ENCODE assay signal across 9 cellular contexts in the genomic region with DNA sequence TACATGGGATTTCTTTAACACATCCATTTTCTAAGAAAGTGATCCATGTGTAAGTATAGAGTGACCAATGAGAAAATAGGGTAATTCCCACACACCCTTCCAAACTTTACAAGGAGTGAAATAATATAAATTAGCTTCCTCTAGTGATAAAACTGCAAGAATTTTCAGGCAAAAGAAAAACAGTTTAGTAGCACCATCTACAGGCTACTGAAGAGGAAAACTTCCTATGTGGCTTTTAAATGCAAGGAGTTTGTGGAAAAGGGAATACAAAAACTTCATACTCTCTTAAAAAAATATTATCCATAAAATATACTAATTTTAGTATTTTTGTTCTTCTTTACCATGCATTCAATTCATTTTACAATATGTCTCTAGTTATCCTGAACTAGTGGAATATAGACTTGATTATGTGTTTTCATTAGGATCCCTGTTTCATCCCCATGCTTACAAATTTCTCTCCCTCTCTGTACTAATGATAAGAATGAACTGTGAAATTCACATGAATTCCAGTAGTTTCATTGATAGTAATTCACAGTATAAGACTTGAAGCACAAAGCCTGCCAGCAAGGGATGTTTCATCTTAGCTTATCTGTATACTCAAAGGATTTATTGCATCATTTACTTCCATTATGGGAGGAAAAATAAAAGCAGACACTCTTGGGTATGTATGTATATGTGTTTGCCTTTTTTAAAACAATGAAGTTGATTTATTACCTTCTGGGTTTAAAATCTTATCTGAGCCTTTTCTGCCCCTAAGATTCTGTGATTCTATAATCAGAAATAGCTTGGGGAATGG.
DNase-seq lines count a peak whose midpoint lies in the region; ATAC-seq and TF ChIP-seq lines count a peak whose summit lies in the region.
"Had no signal": no experiment of that assay in that cellular context is flagged by ENCODE, and none has a peak within 500 bp of the region (broad histone marks: within the 10 kb centered on the region; RNA-seq: fewer than 3 reads in every experiment).

No MANE protein-coding gene starts in this region.

- H3K4me1 Mint-ChIP-seq in memory B cell = peaks cover 2% of the 10 kb centered on the region

- intact Hi-C loops in body of pancreas (cut with DNase I) = no loop called here

- no peaks in the 10 kb centered on the region for H3K9me3 Mint-ChIP-seq in memory B cell

- H3K36me3 ChIP-seq in body of pancreas (replicated peaks in 1 of 2; ENCODE audit: insufficient read depth in 1 of 2, low read depth in 2 of 2) = no peaks in the 10 kb centered on the region

- H3K4me3 ChIP-seq in body of pancreas = no peak overlapping the region

- H3K4me3 Mint-ChIP-seq in memory B cell = no peak overlapping the region

- TF ChIP-seq CTCF in C4-2B (conservative IDR thresholded peaks at IDR 0.05) = peak; percentile 60
- TF ChIP-seq CTCF in body of pancreas (IDR thresholded peaks at IDR 0.05) = peak in 6 of 7 experiments; percentile 21 to 50 (median 43)

- no peak for TF ChIP-seq POLR2A in body of pancreas (IDR thresholded peaks at IDR 0.05)

- no peaks in the 10 kb centered on the region for H3K36me3 Mint-ChIP-seq in memory B cell

- H3K27me3 ChIP-seq in body of pancreas = no peaks in the 10 kb centered on the region

- DNase-seq in M059J (ENCODE audit: low read depth) (peak; percentile 24), body of pancreas (no peak), memory B cell (ENCODE audit: low spot score in 2 of 2) (no peak), DMS153 treated with DMSO at 0.1 percent for 48 hours (lab: John Stamatoyannopoulos, UW; ENCODE audit: unreplicated experiment) (no peak)
- DNase-seq: stimulated activated CD4-positive, alpha-beta T cell treated with anti-CD3 and anti-CD28 coated beads, Interleukin-15, amount 100 ng/mL, for 24 hours had no signal

- no peaks in the 10 kb centered on the region for H3K9me3 ChIP-seq in body of pancreas

- no peaks in the 10 kb centered on the region for H3K4me1 ChIP-seq in body of pancreas

- ATAC-seq in body of pancreas = no peak
- ATAC-seq in memory B cell (ENCODE audit: low read depth) = no peak
- ATAC-seq in HG02763 (IDR thresholded peaks at IDR 0.05; ENCODE audit: unreplicated experiment) = no peak
- no peak for ATAC-seq in GM18511 (IDR thresholded peaks at IDR 0.05; ENCODE audit: unreplicated experiment)
- ATAC-seq in GM21367 (IDR thresholded peaks at IDR 0.05; ENCODE audit: unreplicated experiment) = no peak

- no peak overlapping the region for H3K27ac ChIP-seq in C4-2B
- no peak overlapping the region for H3K27ac ChIP-seq in body of pancreas

- no peaks in the 10 kb centered on the region for H3K27me3 Mint-ChIP-seq in memory B cell

- peak overlapping the region; percentile 64 for H3K27ac Mint-ChIP-seq in memory B cell
